In genomic region chr6:154822947-154823558, GRCh38 we compare ENCODE assay signal across 1 cellular context.
TF ChIP-seq lines count a peak whose summit lies in the region.

No MANE protein-coding gene starts in this region.

TF ChIP-seq in K562, 482 proteins besides CTCF, POLR2A, EP300 and RAD21 (continued from another document):
- TF ChIP-seq ZBTB34 (CRISPR knock-in tag; IDR thresholded peaks at IDR 0.05) (no peak), SMARCA5 (IDR thresholded peaks at IDR 0.05) (no peak), POLR2AphosphoS5 (IDR thresholded peaks at IDR 0.05; ENCODE audit: control insufficient read depth, insufficient read depth, low read depth, low read length) (peak; percentile 25; the same call in 1 of the 2 replicates), ZSCAN29 (IDR thresholded peaks at IDR 0.05) (no peak), ZFP36 (IDR thresholded peaks at IDR 0.05; ENCODE audit: low read depth, low read length, partially characterized antibody) (no peak), MCM7 (IDR thresholded peaks at IDR 0.05) (no peak), ELK1 (CRISPR knock-in tag; IDR thresholded peaks at IDR 0.05) (no peak), SUPT5H (IDR thresholded peaks at IDR 0.05) (0 out of 2 replicates have a peak, but pooled peaks have one; percentile 27), ZNF778 (CRISPR knock-in tag; IDR thresholded peaks at IDR 0.05) (no peak), CREB3 (tag; conservative IDR thresholded peaks at IDR 0.05; ENCODE audit: low read depth) (no peak), BMI1 (IDR thresholded peaks at IDR 0.05; ENCODE audit: low read length) (no peak)
